Comparison of ENCODE assay signal across 20 cellular contexts in the genomic region with DNA sequence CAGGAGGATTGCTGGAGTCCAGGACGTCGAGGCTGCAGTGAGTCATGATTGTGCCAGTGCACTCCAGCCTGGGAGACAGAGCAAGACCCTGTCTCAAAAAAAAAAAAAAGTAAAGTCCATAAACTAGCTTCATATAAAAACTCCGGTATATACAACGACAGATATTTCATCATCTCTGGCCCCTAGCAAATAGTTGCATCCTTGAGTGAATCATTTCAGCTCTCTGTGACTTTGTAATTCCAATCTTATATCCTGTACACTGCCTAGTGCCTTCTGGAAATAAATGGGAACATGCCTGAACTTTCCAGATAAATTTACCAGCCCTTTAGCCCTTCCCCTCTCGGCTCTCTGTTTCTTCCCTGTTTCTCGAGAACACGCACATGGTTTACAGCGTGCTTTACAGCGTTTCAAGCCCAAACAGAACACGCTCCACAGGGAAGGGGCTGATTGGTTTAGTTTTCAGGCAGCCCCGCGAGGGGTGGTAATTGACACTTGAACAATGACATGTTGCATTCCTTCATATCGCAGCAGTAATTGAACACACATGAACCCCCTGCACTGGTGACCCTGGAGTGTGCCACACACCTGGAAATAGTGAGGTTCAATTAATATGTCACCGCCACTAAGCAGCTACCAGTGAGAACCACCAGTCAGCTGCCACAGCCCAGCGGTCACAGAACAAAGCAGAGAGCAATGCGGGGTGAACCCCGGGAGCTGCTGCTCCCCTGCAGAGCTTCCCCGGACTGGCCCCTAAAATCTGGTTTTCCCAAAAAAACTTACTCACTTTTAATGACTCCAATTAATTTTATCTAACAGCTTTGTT. TPM values are rescaled to one million over a fixed set of nuclear protein-coding genes. Genes with fewer than 3 reads are reported as not detected.
DNase-seq lines count a peak whose midpoint lies in the region; TF ChIP-seq lines count a peak whose summit lies in the region.
"Had no signal": no experiment of that assay in that cellular context is flagged by ENCODE, and none has a peak within 500 bp of the region (broad histone marks: within the 10 kb centered on the region; RNA-seq: fewer than 3 reads in every experiment).

No MANE protein-coding gene starts in this region.

- no peaks in the 10 kb centered on the region for H3K36me3 Mint-ChIP-seq in MCF 10A (ENCODE audit: insufficient read depth, unreplicated experiment)
- no peaks in the 10 kb centered on the region for H3K36me3 Mint-ChIP-seq in activated naive CD4-positive, alpha-beta T cell treated with anti-CD3 and anti-CD28 coated beads, Interleukin-2, amount 10 ng/mL, durations not matched to agents 7 days and 5 days
- H3K36me3 Mint-ChIP-seq: stimulated activated effector memory CD8-positive, alpha-beta T cell treated with anti-CD3 and anti-CD28 coated beads, Interleukin-12 subunit alpha, Interleukin-12 subunit beta, amount 100 ng/mL, for 72 hours had no signal

- no peaks in the 10 kb centered on the region for H3K9me3 Mint-ChIP-seq in MCF 10A (ENCODE audit: unreplicated experiment)
- H3K9me3 Mint-ChIP-seq in activated naive CD4-positive, alpha-beta T cell treated with anti-CD3 and anti-CD28 coated beads, Interleukin-2, amount 10 ng/mL, durations not matched to agents 7 days and 5 days: no peaks in the 10 kb centered on the region
- H3K9me3 Mint-ChIP-seq: dendritic cell treated with granulocyte-macrophage colony-stimulating factor and Interleukin-4, amounts not matched to agents 40 ng/mL and 50 ng/mL, for 4 days; stimulated activated effector memory CD8-positive, alpha-beta T cell treated with anti-CD3 and anti-CD28 coated beads, Interleukin-12 subunit alpha, Interleukin-12 subunit beta, amount 100 ng/mL, for 72 hours had no signal

- no peaks in the 10 kb centered on the region for H3K27me3 Mint-ChIP-seq in MCF 10A (ENCODE audit: insufficient read depth, unreplicated experiment)
- H3K27me3 Mint-ChIP-seq in activated naive CD4-positive, alpha-beta T cell treated with anti-CD3 and anti-CD28 coated beads, Interleukin-2, amount 10 ng/mL, durations not matched to agents 7 days and 5 days: peaks cover 41% of the 10 kb centered on the region

- no peak for TF ChIP-seq POLR2A in breast epithelium (IDR thresholded peaks at IDR 0.05)

- H3K4me1 Mint-ChIP-seq in MCF 10A (ENCODE audit: insufficient read depth, unreplicated experiment): peaks cover 6% of the 10 kb centered on the region
- no peaks in the 10 kb centered on the region for H3K4me1 Mint-ChIP-seq in activated naive CD4-positive, alpha-beta T cell treated with anti-CD3 and anti-CD28 coated beads, Interleukin-2, amount 10 ng/mL, durations not matched to agents 7 days and 5 days
- H3K4me1 Mint-ChIP-seq: stimulated activated effector memory CD8-positive, alpha-beta T cell treated with anti-CD3 and anti-CD28 coated beads, Interleukin-12 subunit alpha, Interleukin-12 subunit beta, amount 100 ng/mL, for 72 hours had no signal

- H3K36me3 ChIP-seq in breast epithelium: no peaks in the 10 kb centered on the region
- H3K36me3 ChIP-seq: esophagus muscularis mucosa, spleen, transverse colon had no signal

- H3K27ac ChIP-seq in breast epithelium: no peak overlapping the region
- peak overlapping the region; percentile 57 for H3K27ac ChIP-seq in VCaP
- H3K27ac ChIP-seq: esophagus muscularis mucosa, parathyroid adenoma, spleen, transverse colon had no signal

- H3K27ac Mint-ChIP-seq in MCF 10A (ENCODE audit: low read depth, unreplicated experiment): no peak overlapping the region
- no peak overlapping the region for H3K27ac Mint-ChIP-seq in activated naive CD4-positive, alpha-beta T cell treated with anti-CD3 and anti-CD28 coated beads, Interleukin-2, amount 10 ng/mL, durations not matched to agents 7 days and 5 days
- H3K27ac Mint-ChIP-seq: dendritic cell treated with granulocyte-macrophage colony-stimulating factor and Interleukin-4, amounts not matched to agents 40 ng/mL and 50 ng/mL, for 4 days; stimulated activated effector memory CD8-positive, alpha-beta T cell treated with anti-CD3 and anti-CD28 coated beads, Interleukin-12 subunit alpha, Interleukin-12 subunit beta, amount 100 ng/mL, for 72 hours had no signal

- intact Hi-C loops in MCF 10A (cut with micrococcal nuclease): no loop called here
- intact Hi-C loops in breast epithelium (cut with DNase I; ENCODE audit: low total_unique reads): no loop called here
- intact Hi-C loops in posterior cingulate gyrus (cut with DNase I): no loop called here

- peak; percentile 28 for DNase-seq in MCF 10A (ENCODE audit: unreplicated experiment)
- no peak for DNase-seq in breast epithelium (ENCODE audit: low spot score in 2 of 2)
- DNase-seq in iris pigment epithelial cell (ENCODE audit: low read depth): peak; percentile 43
- no peak for DNase-seq in activated naive CD4-positive, alpha-beta T cell treated with anti-CD3 and anti-CD28 coated beads, Interleukin-2, amount 10 ng/mL, durations not matched to agents 7 days and 5 days
- no peak for DNase-seq in posterior cingulate gyrus
- no peak for DNase-seq in cerebellum (ENCODE audit: low spot score)
- no peak for DNase-seq in NCI-H146 (lab: John Stamatoyannopoulos, UW)
- DNase-seq: activated CD4-positive, alpha-beta T cell treated with anti-CD3 and anti-CD28 coated beads for 4 hours; COR-L47; hippocampal formation; NCI-H1436 treated with DMSO at 0.1 percent for 48 hours; NCI-H446 treated with DMSO at 0.1 percent for 48 hours; spleen; T-helper 9 cell; transverse colon had no signal

- CTCF ChIA-PET in MCF 10A (lab: Yijun Ruan, JAX): interaction anchor here (0.7 to 1.5 kb wide), 4 partner anchors 32 to 276 kb away, joined by 3 to 5 read pairs (median 4); no protein-coding TSS in a partner anchor
- CTCF ChIA-PET in activated naive CD4-positive, alpha-beta T cell treated with anti-CD3 and anti-CD28 coated beads, Interleukin-2, amount 10 ng/mL, durations not matched to agents 7 days and 5 days (lab: Charles Lee): interaction anchor here (1.0 to 1.7 kb wide), 3 partner anchors 26 to 47 kb away, joined by 3 to 8 read pairs (median 3); no protein-coding TSS in a partner anchor

- H3K4me3 ChIP-seq in breast epithelium: no peak overlapping the region
- H3K4me3 ChIP-seq: esophagus muscularis mucosa, spleen, transverse colon had no signal

- H3K27me3 ChIP-seq in breast epithelium: peaks cover 0 to 53% of the 10 kb centered on the region in 2 donors

- H3K4me1 ChIP-seq in breast epithelium: no peaks in the 10 kb centered on the region
- H3K4me1 ChIP-seq: esophagus muscularis mucosa, parathyroid adenoma, spleen, transverse colon had no signal

- no peak overlapping the region for H3K4me3 Mint-ChIP-seq in MCF 10A (ENCODE audit: unreplicated experiment)
- no peak overlapping the region for H3K4me3 Mint-ChIP-seq in activated naive CD4-positive, alpha-beta T cell treated with anti-CD3 and anti-CD28 coated beads, Interleukin-2, amount 10 ng/mL, durations not matched to agents 7 days and 5 days
- H3K4me3 Mint-ChIP-seq: dendritic cell treated with granulocyte-macrophage colony-stimulating factor and Interleukin-4, amounts not matched to agents 40 ng/mL and 50 ng/mL, for 4 days; stimulated activated effector memory CD8-positive, alpha-beta T cell treated with anti-CD3 and anti-CD28 coated beads, Interleukin-12 subunit alpha, Interleukin-12 subunit beta, amount 100 ng/mL, for 72 hours had no signal

- no TSS peak for BruUV-seq in MCF 10A (replicated peaks; lab: Mats Ljungman, UMichigan)

- POLR2A ChIA-PET in MCF 10A (lab: Yijun Ruan, JAX): interaction anchor here (0.9 to 1.0 kb wide), 2 partner anchors 9 to 14 kb away, joined by 3 read pairs; no protein-coding TSS in a partner anchor

- H3K9me3 ChIP-seq in breast epithelium: no peaks in the 10 kb centered on the region
- H3K9me3 ChIP-seq: esophagus muscularis mucosa, spleen, transverse colon had no signal

- no peak for TF ChIP-seq CTCF in MCF 10A (IDR thresholded peaks at IDR 0.05; ENCODE audit: unreplicated experiment)
- TF ChIP-seq CTCF in breast epithelium (IDR thresholded peaks at IDR 0.05): no peak
- no peak for TF ChIP-seq CTCF in VCaP (conservative IDR thresholded peaks at IDR 0.05)

RNA-seq across cellular contexts. Expression of gene SIM2, which starts 35.7 kb away (rescaled TPM):
- total RNA-seq in MCF 10A (2022) (11.2 and 14.4 TPM in 2 replicates), breast epithelium (under 1 TPM; 0.15 to 0.33 (median 0.32) TPM), cerebellum (not detected)
- total RNA-seq: spleen had no signal

Comparison
In these comparisons a context has a peak if more than half of its experiments do, and no peak if none do; other contexts are left out.
1. DNase-seq: peak in MCF 10A (single experiment) and iris pigment epithelial cell (single experiment); none in breast epithelium (0 of 2), activated naive CD4-positive, alpha-beta T cell treated with anti-CD3 and anti-CD28 coated beads, Interleukin-2, amount 10 ng/mL, durations not matched to agents 7 days and 5 days (single experiment), posterior cingulate gyrus (0 of 10), cerebellum (single experiment) and NCI-H146 (single experiment).